ENCODE assay signal across 12 cellular contexts in the genomic region with DNA sequence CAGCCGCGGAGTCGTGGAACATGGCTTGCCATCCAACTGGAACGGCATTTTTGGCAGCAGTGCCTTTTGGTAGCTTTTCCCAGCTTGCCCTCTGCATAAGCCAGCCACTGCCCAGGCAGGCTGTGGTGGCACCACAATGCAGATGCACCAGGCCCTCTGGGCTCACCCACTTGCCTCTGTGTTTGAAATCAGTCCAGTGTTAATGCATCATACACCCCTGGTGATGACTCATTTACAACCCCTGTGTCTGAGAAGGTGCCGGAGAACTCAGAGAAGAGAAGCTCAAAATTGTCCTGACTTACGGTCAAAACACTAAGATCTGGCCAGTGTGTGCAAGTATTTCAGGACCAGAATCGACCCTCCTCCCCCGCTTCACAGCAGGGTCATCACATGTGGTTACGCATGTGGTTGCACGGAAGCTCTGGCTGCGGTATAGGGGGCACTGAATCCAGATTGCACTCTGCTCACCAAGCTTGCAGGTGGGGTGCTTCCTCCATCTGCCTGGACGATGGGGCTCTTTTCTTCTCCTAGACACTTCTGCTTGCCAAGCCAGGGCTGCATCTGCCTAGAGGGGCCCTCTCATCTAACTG.
DNase-seq lines count a peak whose midpoint lies in the region; ATAC-seq and TF ChIP-seq lines count a peak whose summit lies in the region.
"Had no signal": no experiment of that assay in that cellular context is flagged by ENCODE, and none has a peak within 500 bp of the region (broad histone marks: within the 10 kb centered on the region; RNA-seq: fewer than 3 reads in every experiment).

No MANE protein-coding gene starts in this region.

- no peaks in the 10 kb centered on the region for H3K27me3 Mint-ChIP-seq in Calu3 (ENCODE audit: unreplicated experiment)

- no peak for ATAC-seq in thoracic aorta (ENCODE audit: insufficient number of reproducible peaks, low FRiP score, low read depth)

- H3K36me3 Mint-ChIP-seq in Calu3 (ENCODE audit: insufficient read depth, unreplicated experiment) = no peaks in the 10 kb centered on the region
- H3K36me3 Mint-ChIP-seq: activated naive CD4-positive, alpha-beta T cell treated with anti-CD3 and anti-CD28 coated beads, Interleukin-2, amount 50 U/mL, for 72 hours had no signal

- H3K9me3 ChIP-seq in thoracic aorta = no peaks in the 10 kb centered on the region
- H3K9me3 ChIP-seq: BE2C had no signal

- H3K27me3 ChIP-seq in thoracic aorta (replicated peaks; ENCODE audit: insufficient read depth) = no peaks in the 10 kb centered on the region
- H3K27me3 ChIP-seq: BE2C, heart left ventricle had no signal

- H3K36me3 ChIP-seq in thoracic aorta = no peaks in the 10 kb centered on the region
- H3K36me3 ChIP-seq: BE2C, heart left ventricle had no signal

- CTCF ChIA-PET in Calu3 (lab: Charles Lee) = interaction anchor here (0.6 kb wide), 1 partner anchor 28 kb away, joined by 4 read pairs; no protein-coding TSS in a partner anchor

- H3K4me1 ChIP-seq in thoracic aorta (ENCODE audit: control insufficient read depth in 1 of 2, low read depth in 2 of 2) = peaks cover 4 to 28% of the 10 kb centered on the region in 2 donors

- H3K27ac ChIP-seq in thoracic aorta = no peak overlapping the region
- H3K27ac ChIP-seq: heart left ventricle had no signal

- no TSS peak for BruUV-seq in Calu3 (replicated peaks; lab: Mats Ljungman, UMichigan)

- H3K4me3 Mint-ChIP-seq in Calu3 (ENCODE audit: low read depth, unreplicated experiment) = no peak overlapping the region
- H3K4me3 Mint-ChIP-seq: stimulated activated naive CD8-positive, alpha-beta T cell treated with anti-CD3 and anti-CD28 coated beads, Interleukin-15, Interleukin-2, amounts not matched to agents 100 ng/mL and 50 ng/mL, for 24 hours had no signal

- DNase-seq in activated T-cell treated with anti-CD3 and anti-CD28 coated beads, Interleukin-2, amount 50 U/mL, for 48 hours = peak; percentile 20 to 21
- DNase-seq in activated T-cell treated with anti-CD3 and anti-CD28 coated beads for 4 hours (no peak), HT1080 (ENCODE audit: low read depth) (peak; percentile 87), epithelial cell of proximal tubule (ENCODE audit: low read depth) (peak; percentile 23), thoracic aorta (ENCODE audit: low spot score) (no peak), retina (no peak), GM19238 (ENCODE audit: insufficient read length, low spot score) (no peak), Calu3 (no peak)

- no peak overlapping the region for H3K27ac Mint-ChIP-seq in Calu3 (ENCODE audit: unreplicated experiment)
- H3K27ac Mint-ChIP-seq: activated naive CD4-positive, alpha-beta T cell treated with anti-CD3 and anti-CD28 coated beads, Interleukin-2, amount 50 U/mL, for 72 hours; stimulated activated naive CD8-positive, alpha-beta T cell treated with anti-CD3 and anti-CD28 coated beads, Interleukin-15, Interleukin-2, amounts not matched to agents 100 ng/mL and 50 ng/mL, for 24 hours had no signal

- TF ChIP-seq CTCF in epithelial cell of proximal tubule (conservative IDR thresholded peaks at IDR 0.05; ENCODE audit: low read depth, low read length) (no peak), thoracic aorta (IDR thresholded peaks at IDR 0.05) (no peak), Calu3 (IDR thresholded peaks at IDR 0.05; ENCODE audit: unreplicated experiment) (no peak)

- intact Hi-C loops in Calu3 (cut with micrococcal nuclease; ENCODE audit: unreplicated experiment) = no loop called here

- H3K4me1 Mint-ChIP-seq in Calu3 (ENCODE audit: low read depth, unreplicated experiment) = peaks cover 11% of the 10 kb centered on the region

- no peaks in the 10 kb centered on the region for H3K9me3 Mint-ChIP-seq in Calu3 (ENCODE audit: low read depth, unreplicated experiment)
- H3K9me3 Mint-ChIP-seq: stimulated activated naive CD8-positive, alpha-beta T cell treated with anti-CD3 and anti-CD28 coated beads, Interleukin-15, Interleukin-2, amounts not matched to agents 100 ng/mL and 50 ng/mL, for 24 hours had no signal

- no peak overlapping the region for H3K4me3 ChIP-seq in epithelial cell of proximal tubule (ENCODE audit: low read depth, low read length)
- peak overlapping the region; percentile 28 for H3K4me3 ChIP-seq in thoracic aorta
- H3K4me3 ChIP-seq: heart left ventricle had no signal

Comparison
In these comparisons a context has a peak if more than half of its experiments do, and no peak if none do; other contexts are left out.
1. DNase-seq: peak in activated T-cell treated with anti-CD3 and anti-CD28 coated beads, Interleukin-2, amount 50 U/mL, for 48 hours (2 of 2), HT1080 (single experiment) and epithelial cell of proximal tubule (single experiment); none in activated T-cell treated with anti-CD3 and anti-CD28 coated beads for 4 hours (single experiment), thoracic aorta (single experiment), retina (single experiment), GM19238 (single experiment) and Calu3 (single experiment).